ENCODE assay signal across 1 cellular context in the genomic region with DNA sequence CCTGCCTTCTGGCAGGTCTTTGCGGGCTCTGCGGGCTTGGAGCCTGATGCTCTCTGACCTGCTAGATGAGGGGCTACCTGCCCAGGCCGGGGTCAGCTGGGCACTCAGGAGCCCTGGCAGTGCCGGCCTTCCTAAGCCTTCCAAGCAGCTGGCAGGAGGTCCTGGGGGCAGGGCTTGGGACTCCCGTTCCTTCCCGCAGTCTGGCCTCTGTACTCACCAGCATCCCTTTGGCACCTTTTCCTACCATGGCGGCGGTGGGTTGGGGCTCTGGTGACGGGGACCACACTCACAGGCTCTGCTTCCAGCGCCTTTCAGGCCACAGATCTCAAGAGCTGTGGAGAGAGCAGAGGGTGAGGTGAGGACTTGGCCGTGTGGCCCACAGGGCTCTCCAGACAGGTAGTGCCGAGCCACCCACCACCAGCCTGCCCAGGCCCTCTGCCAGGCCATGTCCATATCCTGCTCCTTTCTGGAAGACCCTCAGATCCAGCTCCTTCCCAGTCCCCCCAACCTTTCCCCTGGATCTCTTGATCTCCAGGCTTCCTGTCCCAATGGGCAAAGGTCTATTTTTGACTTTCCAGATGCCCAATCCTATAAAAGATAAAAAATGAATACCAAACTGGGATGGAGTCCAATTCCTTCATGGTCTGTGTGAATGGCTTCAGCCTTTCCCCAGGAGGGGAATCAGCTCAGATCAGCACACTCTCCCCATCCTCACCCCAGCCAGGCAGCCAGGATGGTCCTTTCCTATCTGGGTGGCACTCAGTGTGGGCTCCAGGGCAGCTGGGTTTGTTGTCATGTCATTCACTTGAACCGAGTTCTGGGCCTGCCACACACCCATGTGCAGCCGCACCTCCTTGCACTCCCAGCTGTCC.
TF ChIP-seq lines count a peak whose summit lies in the region.

No MANE protein-coding gene starts in this region.

TF ChIP-seq in HepG2, 621 proteins besides CTCF, POLR2A, EP300 and RAD21:
- TF ChIP-seq, protein P1, sequence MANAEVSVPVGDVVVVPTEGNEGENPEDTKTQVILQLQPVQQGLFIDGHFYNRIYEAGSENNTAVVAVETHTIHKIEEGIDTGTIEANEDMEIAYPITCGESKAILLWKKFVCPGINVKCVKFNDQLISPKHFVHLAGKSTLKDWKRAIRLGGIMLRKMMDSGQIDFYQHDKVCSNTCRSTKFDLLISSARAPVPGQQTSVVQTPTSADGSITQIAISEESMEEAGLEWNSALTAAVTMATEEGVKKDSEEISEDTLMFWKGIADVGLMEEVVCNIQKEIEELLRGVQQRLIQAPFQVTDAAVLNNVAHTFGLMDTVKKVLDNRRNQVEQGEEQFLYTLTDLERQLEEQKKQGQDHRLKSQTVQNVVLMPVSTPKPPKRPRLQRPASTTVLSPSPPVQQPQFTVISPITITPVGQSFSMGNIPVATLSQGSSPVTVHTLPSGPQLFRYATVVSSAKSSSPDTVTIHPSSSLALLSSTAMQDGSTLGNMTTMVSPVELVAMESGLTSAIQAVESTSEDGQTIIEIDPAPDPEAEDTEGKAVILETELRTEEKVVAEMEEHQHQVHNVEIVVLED (CRISPR knock-in tag; IDR thresholded peaks at IDR 0.05; ENCODE audit: borderline replicate concordance) = no peak
- TF ChIP-seq AGO2 (optimal IDR thresholded peaks at IDR 0.05; ENCODE audit: low read depth, low read length) = peak; percentile 46
- TF ChIP-seq, protein P2, sequence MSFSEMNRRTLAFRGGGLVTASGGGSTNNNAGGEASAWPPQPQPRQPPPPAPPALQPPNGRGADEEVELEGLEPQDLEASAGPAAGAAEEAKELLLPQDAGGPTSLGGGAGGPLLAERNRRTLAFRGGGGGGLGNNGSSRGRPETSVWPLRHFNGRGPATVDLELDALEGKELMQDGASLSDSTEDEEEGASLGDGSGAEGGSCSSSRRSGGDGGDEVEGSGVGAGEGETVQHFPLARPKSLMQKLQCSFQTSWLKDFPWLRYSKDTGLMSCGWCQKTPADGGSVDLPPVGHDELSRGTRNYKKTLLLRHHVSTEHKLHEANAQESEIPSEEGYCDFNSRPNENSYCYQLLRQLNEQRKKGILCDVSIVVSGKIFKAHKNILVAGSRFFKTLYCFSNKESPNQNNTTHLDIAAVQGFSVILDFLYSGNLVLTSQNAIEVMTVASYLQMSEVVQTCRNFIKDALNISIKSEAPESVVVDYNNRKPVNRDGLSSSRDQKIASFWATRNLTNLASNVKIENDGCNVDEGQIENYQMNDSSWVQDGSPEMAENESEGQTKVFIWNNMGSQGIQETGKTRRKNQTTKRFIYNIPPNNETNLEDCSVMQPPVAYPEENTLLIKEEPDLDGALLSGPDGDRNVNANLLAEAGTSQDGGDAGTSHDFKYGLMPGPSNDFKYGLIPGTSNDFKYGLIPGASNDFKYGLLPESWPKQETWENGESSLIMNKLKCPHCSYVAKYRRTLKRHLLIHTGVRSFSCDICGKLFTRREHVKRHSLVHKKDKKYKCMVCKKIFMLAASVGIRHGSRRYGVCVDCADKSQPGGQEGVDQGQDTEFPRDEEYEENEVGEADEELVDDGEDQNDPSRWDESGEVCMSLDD (CRISPR knock-in tag; IDR thresholded peaks at IDR 0.05; ENCODE audit: borderline replicate concordance) = no peak
